In genomic region chr12:9867531-9867930, GRCh38 we compare ENCODE assay signal across 11 cellular contexts. TPM values are rescaled to one million over a fixed set of nuclear protein-coding genes. Genes with fewer than 3 reads are reported as not detected.
DNase-seq lines count a peak whose midpoint lies in the region; ATAC-seq, FAIRE-seq and TF ChIP-seq lines count a peak whose summit lies in the region.
"Had no signal": no experiment of that assay in that cellular context is flagged by ENCODE, and none has a peak within 500 bp of the region (broad histone marks: within the 10 kb centered on the region; RNA-seq: fewer than 3 reads in every experiment).

No MANE protein-coding gene starts in this region.

- H3K4me3 Mint-ChIP-seq in activated naive CD8-positive, alpha-beta T cell: peak overlapping the region; percentile 94
- peak overlapping the region; percentile 77 for H3K4me3 Mint-ChIP-seq in memory B cell

- ATAC-seq in right cardiac atrium (no peak), Right ventricle myocardium inferior (no peak), memory B cell (ENCODE audit: low read depth) (no peak)

- no peaks in the 10 kb centered on the region for H3K36me3 ChIP-seq in urinary bladder (ENCODE audit: insufficient read depth)
- no peaks in the 10 kb centered on the region for H3K36me3 ChIP-seq in brain microvascular endothelial cell (replicated peaks)

- H3K9me3 Mint-ChIP-seq in activated naive CD8-positive, alpha-beta T cell (ENCODE audit: low read depth): peaks cover 4% of the 10 kb centered on the region
- H3K9me3 Mint-ChIP-seq in memory B cell: peaks cover 13% of the 10 kb centered on the region

- FAIRE-seq in HTR-8/SVneo (lab: Jason Lieb, UNC): no peak

- H3K36me3 Mint-ChIP-seq in activated naive CD8-positive, alpha-beta T cell: peaks cover 11% of the 10 kb centered on the region
- H3K36me3 Mint-ChIP-seq in memory B cell: peaks cover 16% of the 10 kb centered on the region

- H3K4me1 Mint-ChIP-seq in activated naive CD8-positive, alpha-beta T cell (ENCODE audit: low read depth): peaks cover 56% of the 10 kb centered on the region
- peaks cover 8% of the 10 kb centered on the region for H3K4me1 Mint-ChIP-seq in memory B cell

- WGBS in right cardiac atrium: 49% methylated on average over 4 of the region's 4 CpGs
- 60% methylated on average over 4 of the region's 4 CpGs for WGBS in urinary bladder

- peak overlapping the region; percentile 97 for H3K27ac Mint-ChIP-seq in activated naive CD8-positive, alpha-beta T cell
- H3K27ac Mint-ChIP-seq in memory B cell: peak overlapping the region; percentile 21

- TF ChIP-seq CTCF in brain microvascular endothelial cell (IDR thresholded peaks at IDR 0.05; ENCODE audit: low read depth, low read length, missing control alignments) (no peak), GM13977 (IDR thresholded peaks at IDR 0.05; ENCODE audit: extremely low read depth, insufficient read depth, missing control alignments) (no peak)

- H3K27me3 ChIP-seq in right cardiac atrium (ENCODE audit: control insufficient read depth, insufficient read depth): no peaks in the 10 kb centered on the region
- no peaks in the 10 kb centered on the region for H3K27me3 ChIP-seq in brain microvascular endothelial cell (replicated peaks)

- H3K27me3 Mint-ChIP-seq in activated naive CD8-positive, alpha-beta T cell: no peaks in the 10 kb centered on the region
- H3K27me3 Mint-ChIP-seq in memory B cell: peaks cover 7% of the 10 kb centered on the region

- intact Hi-C loops in right cardiac atrium (cut with DNase I): no loop called here
- intact Hi-C loops in Right ventricle myocardium inferior (cut with DNase I): no loop called here

- H3K4me3 ChIP-seq in right cardiac atrium (ENCODE audit: low read length): peak overlapping the region; percentile 71
- H3K4me3 ChIP-seq in urinary bladder (ENCODE audit: low read depth, low read length): peak overlapping the region; percentile 40
- H3K4me3 ChIP-seq in brain microvascular endothelial cell (ENCODE audit: low read depth, low read length): no peak overlapping the region

- DNase-seq in right cardiac atrium (no peak), Right ventricle myocardium inferior (ENCODE audit: missing footprints) (no peak), memory B cell (ENCODE audit: low spot score in 2 of 2) (no peak), brain microvascular endothelial cell (no peak), HTR-8/SVneo (ENCODE audit: insufficient read length, low spot score) (no peak), GM13977 (ENCODE audit: low spot score) (no peak)
- DNase-seq: Calu3, RPMI8226 had no signal

- H3K27ac ChIP-seq in right cardiac atrium (ENCODE audit: low read length) (no peak overlapping the region), urinary bladder (ENCODE audit: low read depth) (peak overlapping the region; percentile 45), brain microvascular endothelial cell (no peak overlapping the region)

- in situ Hi-C loops in brain microvascular endothelial cell (cut with HindIII; ENCODE audit: low pct_ligation_motif_present, low sequenced_read_pairs): no loop called here
- in situ Hi-C loops in GM13977 (cut with MboI; ENCODE audit: low pct_unique_long_range_greater_than_20kb, low sequenced_read_pairs, unreplicated experiment): no loop called here

- H3K4me1 ChIP-seq in right cardiac atrium (ENCODE audit: control insufficient read depth, insufficient read depth, low read length) (no peaks in the 10 kb centered on the region), urinary bladder (ENCODE audit: insufficient read depth) (no peaks in the 10 kb centered on the region)

- no peaks in the 10 kb centered on the region for H3K9me3 ChIP-seq in right cardiac atrium (ENCODE audit: control insufficient read depth, low read length)

RNA-seq across cellular contexts. Expression of gene CLEC2B, which starts 1.6 kb away (rescaled TPM):
- total RNA-seq in right cardiac atrium (1 to 10 TPM; 3.7 to 7.2 (median 5.1) TPM), Right ventricle myocardium inferior (6.8 TPM), urinary bladder (20.4 TPM)
- polyA plus RNA-seq in right cardiac atrium (5.0 TPM), urinary bladder (9.3 TPM)
- total RNA-seq: Calu3 had no signal

RNA-seq across cellular contexts. Expression of gene KLRF2, which starts 13.8 kb away (rescaled TPM):
- not detected for total RNA-seq in right cardiac atrium
- polyA plus RNA-seq in right cardiac atrium: not detected
- not detected for total RNA-seq in Right ventricle myocardium inferior
- not detected for total RNA-seq in urinary bladder
- polyA plus RNA-seq in urinary bladder: not detected
- total RNA-seq: Calu3, dermis microvascular lymphatic vessel endothelial cell had no signal

RNA-seq across cellular contexts. Expression of gene KLRF1, which starts 40.2 kb away (rescaled TPM):
- 1 to 10 TPM in 1 of 4 donors, under 1 TPM in 3; 0.28 to 1.6 (median 0.62) TPM for total RNA-seq in right cardiac atrium
- polyA plus RNA-seq in right cardiac atrium: 0.32 TPM
- 0.24 TPM for total RNA-seq in Right ventricle myocardium inferior
- total RNA-seq in urinary bladder: 1.5 TPM
- 0.34 TPM for polyA plus RNA-seq in urinary bladder
- total RNA-seq: Calu3, dermis microvascular lymphatic vessel endothelial cell had no signal
